2 cellular contexts compared by ENCODE assay signal in the genomic region with DNA sequence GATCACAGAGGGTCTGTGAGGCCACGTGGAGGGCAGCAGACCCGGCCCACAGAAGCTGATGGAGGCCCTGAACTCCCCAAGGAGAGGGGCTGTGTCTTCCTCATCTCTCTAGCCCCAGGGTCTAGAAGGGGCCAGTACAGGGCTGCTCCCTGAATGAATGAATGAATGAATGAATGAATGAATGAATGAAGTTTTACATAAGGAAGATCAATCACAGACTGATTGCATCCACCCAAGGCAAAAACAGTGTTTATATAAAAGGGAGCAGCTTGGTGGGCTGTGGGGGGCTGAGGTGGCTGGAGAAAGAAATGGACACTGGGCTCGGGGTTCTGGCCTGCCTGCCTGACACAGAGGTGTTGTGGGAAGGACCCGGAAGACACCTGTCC.
A peak's percentile ranks its signal among the peaks of the same experiment; 100 is the strongest.
TF ChIP-seq lines count a peak whose summit lies in the region.

No MANE protein-coding gene starts in this region.

TF ChIP-seq in HEK293, 187 proteins besides CTCF, POLR2A, EP300 and RAD21:
- peak; percentile 40; the same call in 1 of the 2 replicates for TF ChIP-seq ZNF24 (tag by site-specific recombination; IDR thresholded peaks at IDR 0.05)
- TF ChIP-seq TCF7L2 (IDR thresholded peaks at IDR 0.05; ENCODE audit: borderline replicate concordance, low read depth, low read length), result no peak

TF ChIP-seq in K562, 482 proteins besides CTCF, POLR2A, EP300 and RAD21:
- TF ChIP-seq PML (IDR thresholded peaks at IDR 0.05; ENCODE audit: low read length) (no peak), ZNF24 (IDR thresholded peaks at IDR 0.05) (peak; percentile 97)
- TF ChIP-seq, protein P1, sequence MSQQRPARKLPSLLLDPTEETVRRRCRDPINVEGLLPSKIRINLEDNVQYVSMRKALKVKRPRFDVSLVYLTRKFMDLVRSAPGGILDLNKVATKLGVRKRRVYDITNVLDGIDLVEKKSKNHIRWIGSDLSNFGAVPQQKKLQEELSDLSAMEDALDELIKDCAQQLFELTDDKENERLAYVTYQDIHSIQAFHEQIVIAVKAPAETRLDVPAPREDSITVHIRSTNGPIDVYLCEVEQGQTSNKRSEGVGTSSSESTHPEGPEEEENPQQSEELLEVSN (IDR thresholded peaks at IDR 0.05; ENCODE audit: borderline replicate concordance in 1 of 2, extremely low read depth in 1 of 2, insufficient read depth in 1 of 2, insufficient read length in 1 of 2, low read depth in 1 of 2, low read length in 1 of 2, poor library complexity in 1 of 2, severe bottlenecking in 1 of 2), result no peak
